1 cellular context compared by ENCODE assay signal in the genomic region with DNA sequence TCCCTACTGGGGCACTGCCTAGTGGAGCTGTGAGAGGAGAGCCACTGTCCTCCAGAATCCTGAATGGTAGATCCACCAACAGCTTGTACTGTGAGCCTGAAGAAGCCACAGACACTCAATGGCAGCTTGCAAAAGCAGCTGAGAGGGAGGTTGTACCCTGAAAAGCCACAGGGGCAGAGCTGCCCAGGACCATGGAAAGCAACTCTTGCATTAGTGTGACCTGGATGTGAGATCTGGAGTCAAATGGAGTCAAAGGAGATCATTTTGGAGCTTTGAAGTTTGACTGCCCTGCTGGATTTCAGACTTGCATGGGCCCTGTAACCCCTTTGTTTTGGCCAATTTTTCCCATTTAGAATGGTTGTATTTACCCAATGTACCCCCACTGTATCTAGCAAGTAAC.
TF ChIP-seq lines count a peak whose summit lies in the region.

No MANE protein-coding gene starts in this region.

TF ChIP-seq in GM12878, 131 proteins besides CTCF, POLR2A, EP300 and RAD21 (continued from another document):
- TF ChIP-seq, protein P1, sequence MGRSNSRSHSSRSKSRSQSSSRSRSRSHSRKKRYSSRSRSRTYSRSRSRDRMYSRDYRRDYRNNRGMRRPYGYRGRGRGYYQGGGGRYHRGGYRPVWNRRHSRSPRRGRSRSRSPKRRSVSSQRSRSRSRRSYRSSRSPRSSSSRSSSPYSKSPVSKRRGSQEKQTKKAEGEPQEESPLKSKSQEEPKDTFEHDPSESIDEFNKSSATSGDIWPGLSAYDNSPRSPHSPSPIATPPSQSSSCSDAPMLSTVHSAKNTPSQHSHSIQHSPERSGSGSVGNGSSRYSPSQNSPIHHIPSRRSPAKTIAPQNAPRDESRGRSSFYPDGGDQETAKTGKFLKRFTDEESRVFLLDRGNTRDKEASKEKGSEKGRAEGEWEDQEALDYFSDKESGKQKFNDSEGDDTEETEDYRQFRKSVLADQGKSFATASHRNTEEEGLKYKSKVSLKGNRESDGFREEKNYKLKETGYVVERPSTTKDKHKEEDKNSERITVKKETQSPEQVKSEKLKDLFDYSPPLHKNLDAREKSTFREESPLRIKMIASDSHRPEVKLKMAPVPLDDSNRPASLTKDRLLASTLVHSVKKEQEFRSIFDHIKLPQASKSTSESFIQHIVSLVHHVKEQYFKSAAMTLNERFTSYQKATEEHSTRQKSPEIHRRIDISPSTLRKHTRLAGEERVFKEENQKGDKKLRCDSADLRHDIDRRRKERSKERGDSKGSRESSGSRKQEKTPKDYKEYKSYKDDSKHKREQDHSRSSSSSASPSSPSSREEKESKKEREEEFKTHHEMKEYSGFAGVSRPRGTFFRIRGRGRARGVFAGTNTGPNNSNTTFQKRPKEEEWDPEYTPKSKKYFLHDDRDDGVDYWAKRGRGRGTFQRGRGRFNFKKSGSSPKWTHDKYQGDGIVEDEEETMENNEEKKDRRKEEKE (IDR thresholded peaks at IDR 0.05), result no peak
